25 cellular contexts compared by ENCODE assay signal in the genomic region with DNA sequence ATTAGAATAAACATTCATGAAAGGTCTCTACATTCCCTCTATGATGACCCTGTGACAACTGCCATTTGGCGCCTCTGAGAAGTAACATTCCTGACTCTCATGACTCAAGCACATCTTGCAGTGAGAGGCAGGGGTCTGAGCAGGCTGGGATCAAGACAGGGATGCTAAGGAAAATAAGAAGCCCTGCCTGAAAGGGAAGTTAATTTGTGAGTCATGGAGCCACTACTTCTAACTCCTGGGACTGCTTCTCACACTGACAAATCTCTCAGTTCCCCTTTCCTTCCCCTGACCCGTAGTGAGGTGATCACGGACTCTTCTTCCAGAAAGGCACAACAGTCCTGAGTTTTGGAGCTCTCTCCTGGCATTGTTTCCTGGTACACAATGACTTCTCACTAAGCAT.
DNase-seq lines count a peak whose midpoint lies in the region; ATAC-seq, FAIRE-seq and TF ChIP-seq lines count a peak whose summit lies in the region.
"Had no signal": no experiment of that assay in that cellular context is flagged by ENCODE, and none has a peak within 500 bp of the region (broad histone marks: within the 10 kb centered on the region; RNA-seq: fewer than 3 reads in every experiment).

No MANE protein-coding gene starts in this region.

- H3K9ac ChIP-seq in endothelial cell of umbilical vein (replicated peaks; ENCODE audit: extremely low read depth, insufficient read depth, low read length), result peak overlapping the region; percentile 44

- H3K4me1 ChIP-seq in endothelial cell of umbilical vein (ENCODE audit: control insufficient read depth, extremely low read depth, insufficient read depth, low read length), result peaks cover 86% of the 10 kb centered on the region

- H3K9me1 ChIP-seq in endothelial cell of umbilical vein (replicated peaks; ENCODE audit: control insufficient read depth, extremely low read depth, insufficient read depth, low read length), result no peaks in the 10 kb centered on the region

- H3K27ac ChIP-seq in endothelial cell of umbilical vein (ENCODE audit: insufficient read depth, low read depth, low read length), result peak overlapping the region; percentile 99
- H3K27ac ChIP-seq: 22Rv1, epithelial cell of prostate had no signal

- H3K9me3 ChIP-seq in endothelial cell of umbilical vein (replicated peaks; ENCODE audit: control insufficient read depth, insufficient read depth, low read length), result no peaks in the 10 kb centered on the region

- peak; percentile 91 for FAIRE-seq in endothelial cell of umbilical vein (lab: Jason Lieb, UNC)
- FAIRE-seq: keratinocyte had no signal

- ATAC-seq in left cardiac atrium, result no peak
- no peak for ATAC-seq in GM21423 (IDR thresholded peaks at IDR 0.05; ENCODE audit: unreplicated experiment)
- ATAC-seq: activated CD4-positive, alpha-beta T cell treated with anti-CD3 and anti-CD28 coated beads for 36 hours; activated CD8-positive, alpha-beta memory T cell treated with anti-CD3 and anti-CD28 coated beads, Interleukin-2, amount 10 ng/mL, durations not matched to agents 7 days and 5 days; activated naive CD8-positive, alpha-beta T cell treated with anti-CD3 and anti-CD28 coated beads, Interleukin-2, amount 50 U/mL, for 24 hours; activated T-helper 17 cell treated with anti-CD3 and anti-CD28 coated beads, Interleukin-2, amount 50 U/mL, for 72 hours had no signal

- no peak for TF ChIP-seq POLR2A in endothelial cell of umbilical vein (IDR thresholded peaks at IDR 0.05; ENCODE audit: low read depth, low read length)

- no peaks in the 10 kb centered on the region for H3K27me3 ChIP-seq in endothelial cell of umbilical vein (ENCODE audit: control insufficient read depth in 2 of 2, insufficient read depth in 2 of 2, low read length in 2 of 2)

- no TSS peak for BruUV-seq in endothelial cell of umbilical vein (replicated peaks; lab: Mats Ljungman, UMichigan)

- H3K4me2 ChIP-seq in endothelial cell of umbilical vein (ENCODE audit: insufficient read depth, low read length), result peak overlapping the region; percentile 37

- CTCF ChIA-PET in endothelial cell of umbilical vein (lab: Charles Lee), result no interaction called here

- no peak for TF ChIP-seq CTCF in endothelial cell of umbilical vein (IDR thresholded peaks at IDR 0.05; ENCODE audit: extremely low read depth in 1 of 2, insufficient read depth in 1 of 2, low read depth in 1 of 2, low read length in 2 of 2)

- intact Hi-C loops in endothelial cell of umbilical vein (cut with micrococcal nuclease) (loop anchor here (5.0 to 10.0 kb wide), 3 partner anchors 163 to 693 kb away; partner anchors contain the start of gene COP1), left cardiac atrium (cut with DNase I) (no loop called here)

- H3K4me3 ChIP-seq in endothelial cell of umbilical vein (replicated peaks in 1 of 3; ENCODE audit: insufficient read depth in 1 of 3, low read depth in 1 of 3, low read length in 3 of 3), result no peak overlapping the region
- H3K4me3 ChIP-seq: lung had no signal

- H2AFZ ChIP-seq in endothelial cell of umbilical vein (ENCODE audit: low read depth, low read length), result no peak overlapping the region

- H3K36me3 ChIP-seq in endothelial cell of umbilical vein (ENCODE audit: control insufficient read depth in 2 of 2, extremely low read depth in 1 of 2, insufficient read depth in 2 of 2, low read length in 2 of 2), result no peaks in the 10 kb centered on the region

- POLR2A ChIA-PET in endothelial cell of umbilical vein (lab: Charles Lee), result interaction anchor here (0.6 kb wide), 1 partner anchor 83 kb away, joined by 4 read pairs; no protein-coding TSS in a partner anchor

- no peaks in the 10 kb centered on the region for H3K79me2 ChIP-seq in endothelial cell of umbilical vein (ENCODE audit: control insufficient read depth, insufficient read depth, low read length)

- no peaks in the 10 kb centered on the region for H4K20me1 ChIP-seq in endothelial cell of umbilical vein (replicated peaks; ENCODE audit: control insufficient read depth, extremely low read depth, insufficient read depth, low read length)

- dilution Hi-C loops in endothelial cell of umbilical vein (cut with MboI; ENCODE audit: extremely low pct_ligation_motif_present, low sequenced_read_pairs), result no loop called here

- DNase-seq in SIG-M5 treated with dmso at 0.1 percent for 504 hours (lab: John Stamatoyannopoulos, UW; ENCODE audit: unreplicated experiment) (peak; percentile 49), SIG-M5 (lab: John Stamatoyannopoulos, UW) (no peak), NOMO-1 treated with dmso at 0.1 percent for 144 hours (lab: John Stamatoyannopoulos, UW; ENCODE audit: unreplicated experiment) (peak; percentile 42), endothelial cell of umbilical vein (ENCODE audit: low read depth, low spot score) (peak; percentile 75), left cardiac atrium (no peak), inferior parietal cortex (ENCODE audit: extremely low spot score) (no peak)
- no peak for DNase-seq in activated CD4-positive, alpha-beta T cell treated with anti-CD3 and anti-CD28 coated beads, Interleukin-2, amount 50 U/mL, for 48 hours
- DNase-seq: activated CD4-positive, alpha-beta T cell treated with anti-CD3 and anti-CD28 coated beads for 36 hours; activated CD8-positive, alpha-beta memory T cell treated with anti-CD3 and anti-CD28 coated beads, Interleukin-2, amount 10 ng/mL, durations not matched to agents 7 days and 5 days; activated naive CD8-positive, alpha-beta T cell treated with anti-CD3 and anti-CD28 coated beads, Interleukin-2, amount 50 U/mL, for 24 hours; DND-41; foreskin melanocyte; GOT3; hypothalamus; naive B cell; NCI-H1436; NCI-H524; right cardiac atrium; stimulated activated CD8-positive, alpha-beta memory T cell treated with anti-CD3 and anti-CD28 coated beads, Interleukin-4, amount 100 ng/mL, for 48 hours had no signal

TF ChIP-seq in endothelial cell of umbilical vein, 7 proteins besides CTCF, POLR2A, EP300 and RAD21:
- TF ChIP-seq, protein P1, sequence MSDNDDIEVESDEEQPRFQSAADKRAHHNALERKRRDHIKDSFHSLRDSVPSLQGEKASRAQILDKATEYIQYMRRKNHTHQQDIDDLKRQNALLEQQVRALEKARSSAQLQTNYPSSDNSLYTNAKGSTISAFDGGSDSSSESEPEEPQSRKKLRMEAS (IDR thresholded peaks at IDR 0.05; ENCODE audit: insufficient read depth, insufficient read length), result no peak
- TF ChIP-seq JUN (IDR thresholded peaks at IDR 0.05; ENCODE audit: borderline replicate concordance, insufficient read depth, insufficient read length, low read depth) (peak; percentile 50), FOS (IDR thresholded peaks at IDR 0.05; ENCODE audit: borderline replicate concordance, insufficient read depth, low read length) (peak; percentile 83)

Comparison
In these comparisons a context has a peak if more than half of its experiments do, and no peak if none do; other contexts are left out.
1. DNase-seq: peak in SIG-M5 treated with dmso at 0.1 percent for 504 hours (single experiment), NOMO-1 treated with dmso at 0.1 percent for 144 hours (single experiment) and endothelial cell of umbilical vein (single experiment); none in SIG-M5 (single experiment), left cardiac atrium (single experiment), activated CD4-positive, alpha-beta T cell treated with anti-CD3 and anti-CD28 coated beads, Interleukin-2, amount 50 U/mL, for 48 hours (0 of 2) and inferior parietal cortex (single experiment).